Comparison of ENCODE assay signal across 10 cellular contexts in genomic region chr1:207282049-207282448, GRCh38. TPM values are rescaled to one million over a fixed set of nuclear protein-coding genes. Genes with fewer than 3 reads are reported as not detected.
DNase-seq lines count a peak whose midpoint lies in the region; ATAC-seq, FAIRE-seq and TF ChIP-seq lines count a peak whose summit lies in the region.
"Had no signal": no experiment of that assay in that cellular context is flagged by ENCODE, and none has a peak within 500 bp of the region (broad histone marks: within the 10 kb centered on the region; RNA-seq: fewer than 3 reads in every experiment).

No MANE protein-coding gene starts in this region.

- H3K4me3 ChIP-seq in left ventricle myocardium inferior (no peak overlapping the region), kidney epithelial cell (ENCODE audit: low read depth, low read length) (no peak overlapping the region)

- peak overlapping the region; percentile 47 for H3K27ac ChIP-seq in left ventricle myocardium inferior (replicated peaks)

- H3K36me3 ChIP-seq in left ventricle myocardium inferior (no peaks in the 10 kb centered on the region), kidney epithelial cell (ENCODE audit: control insufficient read depth, insufficient read depth, low read length) (no peaks in the 10 kb centered on the region)

- no peaks in the 10 kb centered on the region for H3K27me3 ChIP-seq in left ventricle myocardium inferior (ENCODE audit: low read depth)
- no peaks in the 10 kb centered on the region for H3K27me3 ChIP-seq in kidney epithelial cell (ENCODE audit: control insufficient read depth, insufficient read depth, low read length)

- intact Hi-C loops in left ventricle myocardium inferior (cut with micrococcal nuclease) = no loop called here
- intact Hi-C loops in left cardiac atrium (cut with DNase I) = no loop called here

- TF ChIP-seq POLR2A in GM12892 (IDR thresholded peaks at IDR 0.05; ENCODE audit: low read depth, low read length) = no peak

- no peak for DNase-seq in left ventricle myocardium inferior
- DNase-seq in left cardiac atrium = no peak
- peak; percentile 77 for DNase-seq in amniotic epithelial cell (ENCODE audit: low read depth)
- DNase-seq in kidney epithelial cell (ENCODE audit: low read depth) = peak; percentile 41
- DNase-seq in GM12892 (ENCODE audit: insufficient read length) = no peak
- no peak for DNase-seq in SW480 (ENCODE audit: low spot score)
- DNase-seq in NCI-H345 (lab: John Stamatoyannopoulos, UW) = no peak
- DNase-seq in GM19238 (ENCODE audit: insufficient read length, low spot score) = no peak
- DNase-seq: AML-193, glutamatergic neuron had no signal

- peaks cover 37% of the 10 kb centered on the region for H3K4me1 ChIP-seq in left ventricle myocardium inferior

- FAIRE-seq in GM12892 (lab: Jason Lieb, UNC) = no peak

- TF ChIP-seq CTCF in left ventricle myocardium inferior (IDR thresholded peaks at IDR 0.05; ENCODE audit: borderline replicate concordance) = no peak
- no peak for TF ChIP-seq CTCF in kidney epithelial cell (IDR thresholded peaks at IDR 0.05; ENCODE audit: insufficient read depth, low read length, poor library complexity, severe bottlenecking)

- ATAC-seq in left cardiac atrium = no peak

- no peaks in the 10 kb centered on the region for H3K9me3 ChIP-seq in left ventricle myocardium inferior (replicated peaks)

RNA-seq across cellular contexts. Expression of gene CD55, which starts 39.4 kb away (rescaled TPM):
- total RNA-seq in left ventricle myocardium inferior (60.4 TPM), left cardiac atrium (10 to 100 TPM; 65.1 to 94.5 TPM), kidney epithelial cell (35.4 and 39.0 TPM in 2 replicates)
- polyA plus RNA-seq in GM12892 (2012; ENCODE audit: missing spikeins) = 20.9 TPM

Comparison
In these comparisons a context has a peak if more than half of its experiments do, and no peak if none do; other contexts are left out.
1. DNase-seq: peak in amniotic epithelial cell (single experiment) and kidney epithelial cell (single experiment); none in left ventricle myocardium inferior (single experiment), left cardiac atrium (single experiment), GM12892 (single experiment), SW480 (single experiment), NCI-H345 (single experiment) and GM19238 (single experiment).